In genomic region chr4:40308528-40309122, GRCh38 we compare ENCODE assay signal across 12 cellular contexts. TPM values are rescaled to one million over a fixed set of nuclear protein-coding genes. Genes with fewer than 3 reads are reported as not detected.
DNase-seq lines count a peak whose midpoint lies in the region; ATAC-seq, FAIRE-seq and TF ChIP-seq lines count a peak whose summit lies in the region.
"Had no signal": no experiment of that assay in that cellular context is flagged by ENCODE, and none has a peak within 500 bp of the region (broad histone marks: within the 10 kb centered on the region; RNA-seq: fewer than 3 reads in every experiment).

No MANE protein-coding gene starts in this region.

- H3K4ac ChIP-seq in H1 (replicated peaks; ENCODE audit: insufficient read length, low read depth, low read length) = peak overlapping the region; percentile 96

- no peak for TF ChIP-seq POLR2A in H1 (IDR thresholded peaks at IDR 0.05; ENCODE audit: control extremely low read depth in 1 of 2, low read depth in 2 of 2, low read length in 2 of 2)

- H2BK120ac ChIP-seq in H1 (replicated peaks; ENCODE audit: low read depth, low read length) = peak overlapping the region; percentile 21

- H2BK15ac ChIP-seq in H1 (ENCODE audit: low read length) = no peak overlapping the region

- H3K27me3 ChIP-seq in H1 (replicated peaks in 1 of 4; ENCODE audit: control insufficient read depth in 3 of 4, extremely low read depth in 1 of 4, insufficient read depth in 3 of 4, low read length in 3 of 4) = no peaks in the 10 kb centered on the region
- H3K27me3 ChIP-seq: hepatocyte had no signal

- H3K4me1 ChIP-seq in OCI-LY7 (ENCODE audit: insufficient read depth, low read length, poor library complexity, severe bottlenecking) (peaks cover 59% of the 10 kb centered on the region), H1 (replicated peaks in 1 of 4; ENCODE audit: control insufficient read depth in 3 of 4, insufficient read depth in 4 of 4, low read length in 3 of 4) (peaks cover 6 to 27% (median 16%) of the 10 kb centered on the region in 4 experiments; a peak in 6 of 7 replicates)

- H4K20me1 ChIP-seq in OCI-LY7 (ENCODE audit: insufficient read depth, low read length) = no peaks in the 10 kb centered on the region
- H4K20me1 ChIP-seq in H1 (replicated peaks in 1 of 2; ENCODE audit: control insufficient read depth in 1 of 2, insufficient read depth in 2 of 2, low read length in 2 of 2) = no peaks in the 10 kb centered on the region

- peaks cover 77% of the 10 kb centered on the region for H3K4me1 Mint-ChIP-seq in activated CD8-positive, alpha-beta memory T cell treated with anti-CD3 and anti-CD28 coated beads, Interleukin-2, amount 10 ng/mL, durations not matched to agents 7 days and 5 days
- peaks cover 49 to 69% of the 10 kb centered on the region in 2 donors for H3K4me1 Mint-ChIP-seq in stimulated activated naive B cell treated with anti-CD40 and anti-IgM and Interleukin-4, amounts not matched to agents 10 μg/mL and 1 μg/mL and 100 μg/mL, for 72 hours
- peaks cover 7% of the 10 kb centered on the region for H3K4me1 Mint-ChIP-seq in HFFc6 (ENCODE audit: low read depth)

- H3K36me3 ChIP-seq in OCI-LY7 (ENCODE audit: insufficient read depth, low read length) (no peaks in the 10 kb centered on the region; the same call in 1 of the 2 replicates), H1 (ENCODE audit: control insufficient read depth in 2 of 4, insufficient read depth in 4 of 4, low read length in 3 of 4) (no peaks in the 10 kb centered on the region)

- TF ChIP-seq RAD21 in H1 (IDR thresholded peaks at IDR 0.05 in 1 of 2, conservative IDR thresholded peaks at IDR 0.05 in 1 of 2; ENCODE audit: low read depth in 2 of 2, low read length in 2 of 2) = no peak

- peak overlapping the region; percentile 75; the same call in 1 of the 2 replicates for H2AFZ ChIP-seq in OCI-LY7 (ENCODE audit: low read length)
- no peak overlapping the region for H2AFZ ChIP-seq in H1 (ENCODE audit: low read length)

- peak overlapping the region; percentile 63 for H4K91ac ChIP-seq in H1 (replicated peaks; ENCODE audit: insufficient read length, low read length)

- H2AK5ac ChIP-seq in H1 (ENCODE audit: low read depth, low read length) = no peak overlapping the region

- no peak overlapping the region for H4K8ac ChIP-seq in H1 (ENCODE audit: extremely low read depth, insufficient read depth, low read length)

- peak overlapping the region; percentile 58 for H3K4me3 ChIP-seq in OCI-LY7 (ENCODE audit: low read depth, low read length, poor library complexity, severe bottlenecking)
- H3K4me3 ChIP-seq in H1 (ENCODE audit: extremely low read depth in 1 of 4, insufficient read depth in 2 of 4, low read depth in 3 of 4, low read length in 4 of 4) = no peak overlapping the region
- H3K4me3 ChIP-seq: hepatocyte had no signal

- H3K9ac ChIP-seq in H1 (replicated peaks in 1 of 4; ENCODE audit: extremely low read depth in 1 of 4, low read depth in 3 of 4, low read length in 3 of 4) = no peak overlapping the region

- H3K27ac ChIP-seq in OCI-LY7 (ENCODE audit: low read depth, low read length, poor library complexity, severe bottlenecking) = peak overlapping the region; percentile 90
- H3K27ac ChIP-seq in H1 (ENCODE audit: low read depth, low read length) = peak overlapping the region; percentile 2; the same call in 1 of the 2 replicates
- H3K27ac ChIP-seq: hepatocyte had no signal

- no peak overlapping the region for H3K23ac ChIP-seq in H1 (ENCODE audit: insufficient read length)

- no peak overlapping the region for H3K56ac ChIP-seq in H1 (replicated peaks; ENCODE audit: insufficient read length, low read depth, low read length)

- peak overlapping the region; percentile 88 for H3K4me2 ChIP-seq in OCI-LY7 (ENCODE audit: low read length)
- H3K4me2 ChIP-seq in H1 (ENCODE audit: insufficient read depth in 1 of 2, low read depth in 2 of 2, low read length in 2 of 2) = peak overlapping the region in 1 of 2 experiments; percentile 18; a peak in 2 of 4 replicates

- H3K36me3 Mint-ChIP-seq in activated CD8-positive, alpha-beta memory T cell treated with anti-CD3 and anti-CD28 coated beads, Interleukin-2, amount 10 ng/mL, durations not matched to agents 7 days and 5 days = peaks cover 7% of the 10 kb centered on the region
- H3K36me3 Mint-ChIP-seq in stimulated activated naive B cell treated with anti-CD40 and anti-IgM and Interleukin-4, amounts not matched to agents 10 μg/mL and 1 μg/mL and 100 μg/mL, for 72 hours = no peaks in the 10 kb centered on the region
- H3K36me3 Mint-ChIP-seq in HFFc6 (ENCODE audit: low read depth) = no peaks in the 10 kb centered on the region

- peak overlapping the region; percentile 57 for H3K4me3 Mint-ChIP-seq in activated CD8-positive, alpha-beta memory T cell treated with anti-CD3 and anti-CD28 coated beads, Interleukin-2, amount 10 ng/mL, durations not matched to agents 7 days and 5 days
- peak overlapping the region; percentile 63 to 72 for H3K4me3 Mint-ChIP-seq in stimulated activated naive B cell treated with anti-CD40 and anti-IgM and Interleukin-4, amounts not matched to agents 10 μg/mL and 1 μg/mL and 100 μg/mL, for 72 hours
- H3K4me3 Mint-ChIP-seq in HFFc6 = no peak overlapping the region

- no peak overlapping the region for H3K14ac ChIP-seq in H1 (ENCODE audit: insufficient read length)

- no peaks in the 10 kb centered on the region for H3K9me2 ChIP-seq in OCI-LY7 (ENCODE audit: insufficient read depth, low read length)

- H3K23me2 ChIP-seq in H1 (ENCODE audit: low read depth, low read length) = no peaks in the 10 kb centered on the region

- BruUV-seq in OCI-LY7 (replicated peaks; lab: Mats Ljungman, UMichigan) = no TSS peak

- FAIRE-seq in H1 (lab: Jason Lieb, UNC) = no peak
- FAIRE-seq: astrocyte had no signal

- no peak for ATAC-seq in activated CD8-positive, alpha-beta memory T cell treated with anti-CD3 and anti-CD28 coated beads, Interleukin-2, amount 10 ng/mL, durations not matched to agents 7 days and 5 days
- ATAC-seq in stimulated activated naive B cell treated with anti-CD40 and anti-IgM and Interleukin-4, amounts not matched to agents 10 μg/mL and 1 μg/mL and 100 μg/mL, for 72 hours (replicated peaks) = no peak

- H3K9me3 Mint-ChIP-seq in activated CD8-positive, alpha-beta memory T cell treated with anti-CD3 and anti-CD28 coated beads, Interleukin-2, amount 10 ng/mL, durations not matched to agents 7 days and 5 days (ENCODE audit: low read depth) = no peaks in the 10 kb centered on the region
- peaks cover 4% of the 10 kb centered on the region in 2 donors for H3K9me3 Mint-ChIP-seq in stimulated activated naive B cell treated with anti-CD40 and anti-IgM and Interleukin-4, amounts not matched to agents 10 μg/mL and 1 μg/mL and 100 μg/mL, for 72 hours
- no peaks in the 10 kb centered on the region for H3K9me3 Mint-ChIP-seq in HFFc6

- intact Hi-C loops in OCI-LY7 (cut with micrococcal nuclease; ENCODE audit: unreplicated experiment) = loop anchor here (1.0 to 10.0 kb wide), 9 partner anchors 64 to 784 kb away; partner anchors contain the start of genes N4BP2, PDS5A, RHOH and UBE2K

- peak overlapping the region; percentile 74; the same call in 1 of the 2 replicates for H2BK20ac ChIP-seq in H1 (ENCODE audit: low read length)

- H3K18ac ChIP-seq in H1 (ENCODE audit: extremely low read depth, low read length) = no peak overlapping the region; the same call in 1 of the 2 replicates

- TF ChIP-seq CTCF in OCI-LY7 (conservative IDR thresholded peaks at IDR 0.05; ENCODE audit: low read length) = no peak
- no peak for TF ChIP-seq CTCF in H1 (IDR thresholded peaks at IDR 0.05; ENCODE audit: control extremely low read depth in 1 of 3, insufficient read depth in 1 of 3, low read depth in 1 of 3, low read length in 3 of 3)
- TF ChIP-seq CTCF in HFFc6 (IDR thresholded peaks at IDR 0.05) = no peak
- TF ChIP-seq CTCF in GM10266 (IDR thresholded peaks at IDR 0.05; ENCODE audit: control insufficient read depth, insufficient read depth, low read depth, missing control alignments) = no peak

- CTCF ChIA-PET in activated CD8-positive, alpha-beta memory T cell treated with anti-CD3 and anti-CD28 coated beads, Interleukin-2, amount 10 ng/mL, durations not matched to agents 7 days and 5 days (lab: Charles Lee) = interaction anchor here (0.8 to 4.9 kb wide), 22 partner anchors 8 to 330 kb away, joined by 3 to 83 read pairs (median 7); partner anchors contain the start of genes N4BP2 and RHOH
- CTCF ChIA-PET in OCI-LY7 (lab: Charles Lee; ENCODE audit: unreplicated experiment) (interaction anchor here (1.3 to 2.0 kb wide), 3 partner anchors 101 to 253 kb away, joined by 3 to 11 read pairs (median 6); partner anchors contain the start of gene N4BP2), H1 (lab: Charles Lee; ENCODE audit: partially characterized antibody) (interaction anchor here (0.7 to 4.5 kb wide), 10 partner anchors 8 to 159 kb away, joined by 3 to 39 read pairs (median 4); no protein-coding TSS in a partner anchor)

- POLR2A ChIA-PET in OCI-LY7 (lab: Charles Lee) = interaction anchor here (0.7 to 4.3 kb wide), 13 partner anchors 8 to 657 kb away, joined by 3 to 48 read pairs (median 6); partner anchors contain the start of gene RHOH
- POLR2A ChIA-PET in H1 (lab: Charles Lee; ENCODE audit: partially characterized antibody) = interaction anchor here (2.1 to 2.8 kb wide), 2 partner anchors 9 to 253 kb away, joined by 6 to 10 read pairs; partner anchors contain the start of gene N4BP2

- 31% methylated on average over 4 of the region's 4 CpGs; no CpG with 5 or more reads in 1 of the 2 experiments for WGBS in H1 (ENCODE audit: extremely low coverage in 1 of 2, insufficient coverage in 1 of 2, insufficient read length in 1 of 2, insufficient replicate concordance in 2 of 2, low coverage in 1 of 2, low lambda C conversion rate in 2 of 2, missing lambda C conversion rate in 1 of 2), 2 experiments

- peak overlapping the region; percentile 59 for H4K5ac ChIP-seq in H1 (ENCODE audit: insufficient read length, low read depth, low read length)

- peak overlapping the region; percentile 99 for H3K27ac Mint-ChIP-seq in activated CD8-positive, alpha-beta memory T cell treated with anti-CD3 and anti-CD28 coated beads, Interleukin-2, amount 10 ng/mL, durations not matched to agents 7 days and 5 days
- H3K27ac Mint-ChIP-seq in stimulated activated naive B cell treated with anti-CD40 and anti-IgM and Interleukin-4, amounts not matched to agents 10 μg/mL and 1 μg/mL and 100 μg/mL, for 72 hours = peak overlapping the region; percentile 92
- no peak overlapping the region for H3K27ac Mint-ChIP-seq in HFFc6

- no peak for TF ChIP-seq EP300 in H1 (IDR thresholded peaks at IDR 0.05; ENCODE audit: borderline replicate concordance in 1 of 2, low read depth in 2 of 2, low read length in 2 of 2)

- H3K27me3 Mint-ChIP-seq in activated CD8-positive, alpha-beta memory T cell treated with anti-CD3 and anti-CD28 coated beads, Interleukin-2, amount 10 ng/mL, durations not matched to agents 7 days and 5 days = no peaks in the 10 kb centered on the region
- H3K27me3 Mint-ChIP-seq in stimulated activated naive B cell treated with anti-CD40 and anti-IgM and Interleukin-4, amounts not matched to agents 10 μg/mL and 1 μg/mL and 100 μg/mL, for 72 hours = no peaks in the 10 kb centered on the region
- H3K27me3 Mint-ChIP-seq in HFFc6 (ENCODE audit: insufficient read depth) = peaks cover 12% of the 10 kb centered on the region

- peak overlapping the region; percentile 40; the same call in 1 of the 2 replicates for H2BK12ac ChIP-seq in H1 (ENCODE audit: low read depth, low read length)

- H3K79me2 ChIP-seq in OCI-LY7 (ENCODE audit: insufficient read depth, low read depth, low read length) = peaks cover 4% of the 10 kb centered on the region; the same call in 1 of the 2 replicates
- H3K79me2 ChIP-seq in H1 (ENCODE audit: control insufficient read depth in 1 of 2, insufficient read depth in 2 of 2, low read length in 2 of 2) = no peaks in the 10 kb centered on the region
- H3K79me2 ChIP-seq: hepatocyte had no signal

- H2BK5ac ChIP-seq in H1 (ENCODE audit: low read depth, low read length) = peak overlapping the region; percentile 94; the same call in 1 of the 2 replicates

- no peak for DNase-seq in activated CD8-positive, alpha-beta memory T cell treated with anti-CD3 and anti-CD28 coated beads, Interleukin-2, amount 10 ng/mL, durations not matched to agents 7 days and 5 days
- DNase-seq in activated CD8-positive, alpha-beta memory T cell treated with anti-CD3 and anti-CD28 coated beads, Interleukin-2, amount 50 U/mL, for 48 hours = no peak
- DNase-seq in OCI-LY7 (ENCODE audit: low spot score) (no peak), H1 (ENCODE audit: low read depth in 1 of 2, low spot score in 2 of 2) (no peak), HFFc6 (no peak), GM10266 (ENCODE audit: extremely low spot score) (no peak), iPS-NIHi7 (ENCODE audit: extremely low spot score) (no peak)
- DNase-seq in stimulated activated naive B cell treated with anti-CD40 and anti-IgM and Interleukin-4, amounts not matched to agents 10 μg/mL and 1 μg/mL and 100 μg/mL, for 72 hours = no peak
- DNase-seq: NCI-H2171 had no signal

- H3K9me3 ChIP-seq in OCI-LY7 (ENCODE audit: low read length) (peaks cover 8% of the 10 kb centered on the region), H1 (ENCODE audit: insufficient read depth in 2 of 2, low read depth in 1 of 2, low read length in 1 of 2) (peaks cover 5% of the 10 kb centered on the region in 2 experiments; a peak in 2 of 4 replicates)

- H3K79me1 ChIP-seq in H1 (ENCODE audit: low read depth, low read length) = no peaks in the 10 kb centered on the region

RNA-seq across cellular contexts. Expression of gene CHRNA9, which starts 26.5 kb away (rescaled TPM):
- total RNA-seq in activated CD8-positive, alpha-beta memory T cell treated with anti-CD3 and anti-CD28 coated beads, Interleukin-2, amount 10 ng/mL, durations not matched to agents 7 days and 5 days = under 1 TPM in 1 of 2 experiments, not detected in 1; 0.18 TPM
- not detected in 2 replicates for total RNA-seq in OCI-LY7 (2014; rRNA removed; shearing (Covaris generic))
- total RNA-seq in OCI-LY7 (2022) = not detected in 2 replicates
- total RNA-seq in H1 (2021; fragmentation: NEBNext Ultra II Directional; extraction: Animal tissue kit (Norgen Biotek cat#: 25700)) = 1.4 and 1.5 TPM in 2 replicates
- 2.8 and 3.3 TPM in 2 replicates for polyA plus RNA-seq in H1 (2011; rRNA removed)
- polyA plus RNA-seq in H1 (2011; cell fraction: cytosol; rRNA removed) = 4.0 TPM
- 2.9 TPM for polyA plus RNA-seq in H1 (2011; cell fraction: nucleus; rRNA removed)
- polyA plus RNA-seq in H1 (2012, experiment 1 of 2) = 1.7 to 4.8 TPM (median 2.5 TPM) in 4 replicates
- polyA plus RNA-seq in H1 (2012, experiment 2 of 2) = 0.16 TPM
- 4.5 TPM for polyA plus RNA-seq in H1 (2013, experiment 1 of 2)
- 4.8 TPM for polyA plus RNA-seq in H1 (2013, experiment 2 of 2)
- 4.7 and 5.1 TPM in 2 replicates for polyA minus RNA-seq in H1 (2011; rRNA and poly(A)+ RNA removed)
- polyA minus RNA-seq in H1 (2011; cell fraction: cytosol; rRNA and poly(A)+ RNA removed) = 2.1 TPM
- 2.8 TPM for polyA minus RNA-seq in H1 (2011; cell fraction: nucleus; rRNA and poly(A)+ RNA removed)
- total RNA-seq in HFFc6 (2021; fragmentation: NEBNext Ultra II Directional; extraction: Animal tissue kit (Norgen Biotek cat#: 25700)) = not detected
- total RNA-seq: IMR-90 had no signal
- polyA plus RNA-seq: IMR-90 had no signal
